ENCODE assay signal across 9 cellular contexts in genomic region chr2:10900216-10901109, GRCh38. TPM values are rescaled to one million over a fixed set of nuclear protein-coding genes. Genes with fewer than 3 reads are reported as not detected.
DNase-seq lines count a peak whose midpoint lies in the region; ATAC-seq, FAIRE-seq and TF ChIP-seq lines count a peak whose summit lies in the region.
"Had no signal": no experiment of that assay in that cellular context is flagged by ENCODE, and none has a peak within 500 bp of the region (broad histone marks: within the 10 kb centered on the region; RNA-seq: fewer than 3 reads in every experiment).

No MANE protein-coding gene starts in this region.

- peaks cover 18% of the 10 kb centered on the region for H3K27me3 Mint-ChIP-seq in nephron progenitor cell (ENCODE audit: low read depth, poor library complexity)

- no peak overlapping the region for H3K27ac Mint-ChIP-seq in nephron progenitor cell

- H3K27ac ChIP-seq in A549, result peak overlapping the region; percentile 48 to 51; a peak in 5 of 6 replicates
- no peak overlapping the region for H3K27ac ChIP-seq in endothelial cell of umbilical vein (ENCODE audit: insufficient read depth, low read depth, low read length)

- no peaks in the 10 kb centered on the region for H4K20me1 ChIP-seq in endothelial cell of umbilical vein (replicated peaks; ENCODE audit: control insufficient read depth, extremely low read depth, insufficient read depth, low read length)

- no peaks in the 10 kb centered on the region for H3K79me2 ChIP-seq in endothelial cell of umbilical vein (ENCODE audit: control insufficient read depth, insufficient read depth, low read length)

- no peak overlapping the region for H2AFZ ChIP-seq in endothelial cell of umbilical vein (ENCODE audit: low read depth, low read length)

- no peaks in the 10 kb centered on the region for H3K36me3 ChIP-seq in endothelial cell of umbilical vein (ENCODE audit: control insufficient read depth in 2 of 2, extremely low read depth in 1 of 2, insufficient read depth in 2 of 2, low read length in 2 of 2)

- H3K4me3 Mint-ChIP-seq in nephron progenitor cell, result no peak overlapping the region

- H3K36me3 Mint-ChIP-seq in nephron progenitor cell (ENCODE audit: low read depth), result peaks cover 7% of the 10 kb centered on the region

- intact Hi-C loops in endothelial cell of umbilical vein (cut with micrococcal nuclease), result loop anchor here (2.0 kb wide), 1 partner anchor 68 kb away; no protein-coding TSS in a partner anchor

- H3K4me2 ChIP-seq in A549, result peak overlapping the region; percentile 63
- H3K4me2 ChIP-seq in endothelial cell of umbilical vein (ENCODE audit: insufficient read depth, low read length), result no peak overlapping the region
- H3K4me2 ChIP-seq: smooth muscle cell had no signal

- CTCF ChIA-PET in A549 (lab: Yijun Ruan, JAX) (interaction anchor here (0.6 to 7.0 kb wide), 17 partner anchors 11 to 232 kb away, joined by 3 to 51 read pairs (median 3); partner anchors contain the start of genes KCNF1 and PDIA6), endothelial cell of umbilical vein (lab: Charles Lee) (interaction anchor here (0.7 to 2.1 kb wide), 7 partner anchors 10 to 68 kb away, joined by 3 to 12 read pairs (median 4); partner anchors contain the start of gene KCNF1)

- DNase-seq in A549 (ENCODE audit: low read depth in 1 of 2, low spot score in 1 of 2), result peak; percentile 61 to 75
- peak; percentile 73 to 84 for DNase-seq in NOMO-1 (lab: John Stamatoyannopoulos, UW; ENCODE audit: unreplicated experiment in 2 of 2)
- DNase-seq in endothelial cell of umbilical vein (ENCODE audit: low read depth, low spot score), result no peak
- no peak for DNase-seq in NCI-H187 (lab: John Stamatoyannopoulos, UW)
- no peak for DNase-seq in nephron progenitor cell

- BruUV-seq in endothelial cell of umbilical vein (replicated peaks; lab: Mats Ljungman, UMichigan), result no TSS peak

- H3K4me1 ChIP-seq in A549 (peaks cover 22% of the 10 kb centered on the region), endothelial cell of umbilical vein (ENCODE audit: control insufficient read depth, extremely low read depth, insufficient read depth, low read length) (peaks cover 6% of the 10 kb centered on the region)

- TF ChIP-seq CTCF in A549 (IDR thresholded peaks at IDR 0.05) (peak; percentile 42), endothelial cell of umbilical vein (IDR thresholded peaks at IDR 0.05; ENCODE audit: extremely low read depth in 1 of 2, insufficient read depth in 1 of 2, low read depth in 1 of 2, low read length in 2 of 2) (no peak), nephron progenitor cell (IDR thresholded peaks at IDR 0.05) (no peak)

- no peaks in the 10 kb centered on the region for H3K4me1 Mint-ChIP-seq in nephron progenitor cell

- peak; percentile 13 for FAIRE-seq in A549 (lab: Jason Lieb, UNC)
- peak; percentile 28 for FAIRE-seq in endothelial cell of umbilical vein (lab: Jason Lieb, UNC)

- H3K4me3 ChIP-seq in A549 (no peak overlapping the region), endothelial cell of umbilical vein (replicated peaks in 1 of 3; ENCODE audit: insufficient read depth in 1 of 3, low read depth in 1 of 3, low read length in 3 of 3) (no peak overlapping the region)
- H3K4me3 ChIP-seq: smooth muscle cell had no signal

- H3K9me3 Mint-ChIP-seq in nephron progenitor cell, result peaks cover 25% of the 10 kb centered on the region

- ATAC-seq in A549 (peak; percentile 79 to 92), GM18868 (IDR thresholded peaks at IDR 0.05; ENCODE audit: unreplicated experiment) (peak; percentile 41), HG02938 (IDR thresholded peaks at IDR 0.05; ENCODE audit: unreplicated experiment) (no peak), GM19455 (IDR thresholded peaks at IDR 0.05; ENCODE audit: unreplicated experiment) (no peak)

- no peaks in the 10 kb centered on the region for H3K9me3 ChIP-seq in A549
- H3K9me3 ChIP-seq in endothelial cell of umbilical vein (replicated peaks; ENCODE audit: control insufficient read depth, insufficient read depth, low read length), result no peaks in the 10 kb centered on the region

- no peak for TF ChIP-seq EP300 in A549 (IDR thresholded peaks at IDR 0.05)

- TF ChIP-seq RAD21 in A549 (conservative IDR thresholded peaks at IDR 0.05 in 1 of 2, IDR thresholded peaks at IDR 0.05 in 1 of 2), result peak; percentile 23 to 48; a peak in 3 of 5 replicates

- H3K27me3 ChIP-seq in endothelial cell of umbilical vein (ENCODE audit: control insufficient read depth in 2 of 2, insufficient read depth in 2 of 2, low read length in 2 of 2), result peaks cover 0 to 2% of the 10 kb centered on the region in 2 experiments

- H3K9me1 ChIP-seq in endothelial cell of umbilical vein (replicated peaks; ENCODE audit: control insufficient read depth, extremely low read depth, insufficient read depth, low read length), result no peaks in the 10 kb centered on the region

- H3K9ac ChIP-seq in endothelial cell of umbilical vein (replicated peaks; ENCODE audit: extremely low read depth, insufficient read depth, low read length), result no peak overlapping the region

- POLR2A ChIA-PET in A549 (lab: Yijun Ruan, JAX) (no interaction called here), endothelial cell of umbilical vein (lab: Charles Lee) (no interaction called here)

- 77% methylated on average over 10 of the region's 10 CpGs for WGBS in A549 (ENCODE audit: missing lambda C conversion rate)

- TF ChIP-seq POLR2A in A549 (IDR thresholded peaks at IDR 0.05; ENCODE audit: low read length) (no peak), endothelial cell of umbilical vein (IDR thresholded peaks at IDR 0.05; ENCODE audit: low read depth, low read length) (no peak)

- dilution Hi-C loops in endothelial cell of umbilical vein (cut with MboI; ENCODE audit: extremely low pct_ligation_motif_present, low sequenced_read_pairs), result no loop called here

TF ChIP-seq in A549, 52 proteins besides CTCF, POLR2A, EP300 and RAD21 (continues in another document):
- no peak for TF ChIP-seq ZSCAN20 (CRISPR knock-in tag; IDR thresholded peaks at IDR 0.05)
- no peak for TF ChIP-seq FOSL2 (IDR thresholded peaks at IDR 0.05)
- no peak for TF ChIP-seq FOSL2 (CRISPR knock-in tag; IDR thresholded peaks at IDR 0.05)
- peak; percentile 36; the same call in 1 of the 3 replicates for TF ChIP-seq SMC3 (IDR thresholded peaks at IDR 0.05)

TF ChIP-seq in endothelial cell of umbilical vein, 7 proteins besides CTCF, POLR2A, EP300 and RAD21:
- TF ChIP-seq MYC (IDR thresholded peaks at IDR 0.05; ENCODE audit: low read depth, low read length), result no peak
- no peak for TF ChIP-seq POLR2AphosphoS5 (IDR thresholded peaks at IDR 0.05; ENCODE audit: insufficient read depth, low read depth, low read length)
- TF ChIP-seq JUN (IDR thresholded peaks at IDR 0.05; ENCODE audit: borderline replicate concordance, insufficient read depth, insufficient read length, low read depth), result no peak
- TF ChIP-seq, protein P1, sequence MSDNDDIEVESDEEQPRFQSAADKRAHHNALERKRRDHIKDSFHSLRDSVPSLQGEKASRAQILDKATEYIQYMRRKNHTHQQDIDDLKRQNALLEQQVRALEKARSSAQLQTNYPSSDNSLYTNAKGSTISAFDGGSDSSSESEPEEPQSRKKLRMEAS (IDR thresholded peaks at IDR 0.05; ENCODE audit: insufficient read depth, insufficient read length), result no peak
TF ChIP-seq in endothelial cell of umbilical vein: peak in this region for 0.

RNA-seq across cellular contexts. Expression of gene KCNF1, which starts 11.3 kb away (rescaled TPM):
- polyA plus RNA-seq in A549 (2011; rRNA removed) (4.4 and 5.6 TPM in 2 replicates), A549 (2017; fragmentation: RNase III; extraction: RNeasy Plus Mini Kit Qiagen cat#74134 plus additional on column Dnase treatment) (3.7 to 4.2 TPM (median 4.0 TPM) in 3 replicates), endothelial cell of umbilical vein (0.23 and 0.27 TPM in 2 replicates)
- 16.6 and 23.6 TPM in 2 replicates for polyA plus RNA-seq in A549 (2012; cell fraction: cytosol; rRNA removed)
- 19.0 and 25.7 TPM in 2 replicates for polyA plus RNA-seq in A549 (2012; cell fraction: nucleus; rRNA removed)
- 8.1 and 10.3 TPM in 2 replicates for polyA minus RNA-seq in A549 (2011; rRNA and poly(A)+ RNA removed)
- 0.28 and 0.42 TPM in 2 replicates for total RNA-seq in endothelial cell of umbilical vein
- 0.13 and 0.16 TPM in 2 replicates for polyA plus RNA-seq in endothelial cell of umbilical vein (2011; cell fraction: cytosol; rRNA removed)
- 0.17 TPM in 1 of 2 replicates, not detected in the other for polyA plus RNA-seq in endothelial cell of umbilical vein (2011; cell fraction: nucleus; rRNA removed)
- 0.43 and 0.48 TPM in 2 replicates for polyA plus RNA-seq in endothelial cell of umbilical vein (2012)
- polyA minus RNA-seq in endothelial cell of umbilical vein, result 0.41 TPM in 1 of 2 replicates, not detected in the other
- polyA minus RNA-seq in endothelial cell of umbilical vein (2011; cell fraction: cytosol; rRNA and poly(A)+ RNA removed), result not detected
- polyA minus RNA-seq in endothelial cell of umbilical vein (2011; cell fraction: nucleus; rRNA and poly(A)+ RNA removed), result 0.29 and 0.43 TPM in 2 replicates
- total RNA-seq: smooth muscle cell had no signal

Comparison
In these comparisons a context has a peak if more than half of its experiments do, and no peak if none do; other contexts are left out.
1. ATAC-seq: peak in A549 (2 of 2) and GM18868 (single experiment); none in HG02938 (single experiment) and GM19455 (single experiment).
2. DNase-seq: peak in A549 (2 of 2) and NOMO-1 (2 of 2); none in endothelial cell of umbilical vein (single experiment), NCI-H187 (0 of 2) and nephron progenitor cell (single experiment).